In genomic region chr1:8373547-8374270, GRCh38 we compare ENCODE assay signal across 8 cellular contexts. TPM values are rescaled to one million over a fixed set of nuclear protein-coding genes. Genes with fewer than 3 reads are reported as not detected.
DNase-seq lines count a peak whose midpoint lies in the region; ATAC-seq and TF ChIP-seq lines count a peak whose summit lies in the region.

No MANE protein-coding gene starts in this region.

- H3K4me1 ChIP-seq in left ventricle myocardium inferior = peaks cover 97% of the 10 kb centered on the region
- peaks cover 75% of the 10 kb centered on the region for H3K4me1 ChIP-seq in rectal smooth muscle tissue (ENCODE audit: control insufficient read depth, insufficient read depth, low read length)

- intact Hi-C loops in left ventricle myocardium inferior (cut with micrococcal nuclease) = no loop called here

- H3K36me3 ChIP-seq in left ventricle myocardium inferior (no peaks in the 10 kb centered on the region), rectal smooth muscle tissue (ENCODE audit: control insufficient read depth, insufficient read depth, low read length) (no peaks in the 10 kb centered on the region)

- DNase-seq in HT1080 (ENCODE audit: low read depth) (peak; percentile 47), amniotic epithelial cell (ENCODE audit: low read depth) (peak; percentile 99), left ventricle myocardium inferior (peak; percentile 77), activated gamma-delta T cell treated with Interleukin-2 at 50 U/mL for 16 hours (no peak), GM19238 (ENCODE audit: insufficient read length, low spot score) (no peak)

- H3K9ac ChIP-seq in rectal smooth muscle tissue (ENCODE audit: low read length) = no peak overlapping the region

- H3K27ac ChIP-seq in left ventricle myocardium inferior (replicated peaks) (peak overlapping the region; percentile 94), rectal smooth muscle tissue (ENCODE audit: low read depth, low read length) (peak overlapping the region; percentile 93)

- H3K4me3 ChIP-seq in left ventricle myocardium inferior (peak overlapping the region; percentile 42), rectal smooth muscle tissue (ENCODE audit: low read length) (no peak overlapping the region)

- H3K9me3 ChIP-seq in left ventricle myocardium inferior (replicated peaks) = no peaks in the 10 kb centered on the region

- H3K27me3 ChIP-seq in left ventricle myocardium inferior (ENCODE audit: low read depth) = no peaks in the 10 kb centered on the region
- no peaks in the 10 kb centered on the region for H3K27me3 ChIP-seq in rectal smooth muscle tissue (ENCODE audit: control insufficient read depth, insufficient read depth, low read length)

- ATAC-seq in HG02759 (IDR thresholded peaks at IDR 0.05; ENCODE audit: unreplicated experiment) (no peak), GM19452 (IDR thresholded peaks at IDR 0.05; ENCODE audit: unreplicated experiment) (no peak)

- TF ChIP-seq CTCF in left ventricle myocardium inferior (IDR thresholded peaks at IDR 0.05; ENCODE audit: borderline replicate concordance) = no peak

RNA-seq across cellular contexts. Expression of gene SLC45A1, which starts 55.8 kb away (rescaled TPM):
- total RNA-seq in HT1080 (2014; rRNA removed; shearing (Covaris generic)) = not detected in 2 replicates
- 0.29 and 0.42 TPM in 2 replicates for polyA plus RNA-seq in HT1080 (2015; cell fraction: cytosol; rRNA removed)
- polyA plus RNA-seq in HT1080 (2015; cell fraction: nucleus; rRNA removed) = 0.08 and 0.68 TPM in 2 replicates
- 1.8 TPM for total RNA-seq in left ventricle myocardium inferior

Comparison
In these comparisons a context has a peak if more than half of its experiments do, and no peak if none do; other contexts are left out.
1. DNase-seq: peak in HT1080 (single experiment), amniotic epithelial cell (single experiment) and left ventricle myocardium inferior (single experiment); none in activated gamma-delta T cell treated with Interleukin-2 at 50 U/mL for 16 hours (single experiment) and GM19238 (single experiment).